8 cellular contexts compared by ENCODE assay signal in the genomic region with DNA sequence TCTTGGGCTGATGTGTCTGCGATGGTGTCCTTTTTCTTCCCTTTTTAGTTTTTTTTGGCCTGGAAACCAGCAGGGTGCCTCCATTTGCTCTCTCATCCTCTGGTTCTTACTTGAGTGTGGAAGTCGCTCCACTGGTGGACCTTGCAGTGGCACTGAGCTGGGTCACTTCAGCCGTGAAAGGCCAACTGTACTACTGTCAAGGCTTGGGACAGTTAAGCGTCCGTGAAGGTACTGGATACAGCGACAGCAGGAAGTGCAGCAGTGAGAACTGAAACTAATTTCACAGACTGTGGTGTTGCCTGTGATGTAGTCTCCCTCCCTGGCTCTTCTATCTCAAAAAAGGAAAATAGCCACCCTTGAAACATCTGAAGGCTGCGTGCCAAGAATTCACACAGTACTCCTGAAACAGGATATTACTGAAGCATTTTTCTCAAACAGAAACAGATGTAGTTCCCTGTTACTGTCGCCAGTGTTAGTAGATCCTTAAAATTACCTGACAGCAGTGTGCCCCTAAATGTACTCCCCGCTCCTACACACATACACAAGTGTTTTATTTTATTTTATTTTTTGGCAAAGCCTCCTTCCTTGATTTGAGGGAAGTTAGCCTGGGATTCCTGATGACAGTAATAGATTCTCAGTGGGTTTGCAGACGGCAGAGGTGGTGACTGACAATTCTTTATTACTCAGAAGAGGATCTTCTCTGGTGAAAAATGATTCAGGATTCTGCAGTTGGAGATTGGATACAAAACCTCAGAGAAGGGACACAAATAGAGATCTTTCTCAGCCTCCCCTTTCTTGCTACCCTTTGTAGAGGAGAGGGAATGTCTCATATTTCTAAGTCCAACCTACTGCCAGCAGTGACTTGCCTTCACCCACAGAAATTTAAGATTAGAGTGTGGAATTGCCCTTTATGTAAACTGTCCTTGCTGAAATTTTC. TPM values are rescaled to one million over a fixed set of nuclear protein-coding genes. Genes with fewer than 3 reads are reported as not detected.
DNase-seq lines count a peak whose midpoint lies in the region; ATAC-seq and TF ChIP-seq lines count a peak whose summit lies in the region.

No MANE protein-coding gene starts in this region.

- H3K9me3 Mint-ChIP-seq in CD8-positive, alpha-beta T cell = no peaks in the 10 kb centered on the region
- H3K9me3 Mint-ChIP-seq in endodermal cell = no peaks in the 10 kb centered on the region

- H3K4me3 ChIP-seq in CD8-positive, alpha-beta T cell (ENCODE audit: low read depth, low read length) = peak overlapping the region; percentile 28
- H3K4me3 ChIP-seq in Panc1 (ENCODE audit: low read depth in 2 of 2, low read length in 2 of 2) (no peak overlapping the region), breast epithelium (peak overlapping the region in 2 of 3 donors; percentile 26 to 57), endodermal cell (ENCODE audit: low read length) (no peak overlapping the region)

- peak; percentile 33 for ATAC-seq in CD8-positive, alpha-beta T cell
- ATAC-seq in HG03354 (IDR thresholded peaks at IDR 0.05; ENCODE audit: poor library complexity, severe bottlenecking, unreplicated experiment) = peak; percentile 63
- no peak for ATAC-seq in Panc1

- WGBS in endodermal cell (ENCODE audit: insufficient coverage in 1 of 2, insufficient read length in 1 of 2), 2 experiments = 89 to 92% methylated on average over 7 to 10 of the region's 10 CpGs

- H3K27me3 Mint-ChIP-seq in CD8-positive, alpha-beta T cell (ENCODE audit: low read depth) = no peaks in the 10 kb centered on the region
- H3K27me3 Mint-ChIP-seq in endodermal cell (ENCODE audit: insufficient read depth) = no peaks in the 10 kb centered on the region

- CTCF ChIA-PET in CD8-positive, alpha-beta T cell (lab: Charles Lee) = interaction anchor here (3.9 kb wide), 1 partner anchor 111 kb away, joined by 13 read pairs; no protein-coding TSS in a partner anchor
- CTCF ChIA-PET in Panc1 (lab: Charles Lee) = no interaction called here

- H3K9ac ChIP-seq in endodermal cell (ENCODE audit: extremely low read depth, low read length, poor library complexity, severe bottlenecking) = no peak overlapping the region

- H3K4me1 Mint-ChIP-seq in CD8-positive, alpha-beta T cell (ENCODE audit: low read depth) = peaks cover 87% of the 10 kb centered on the region
- H3K4me1 Mint-ChIP-seq in endodermal cell = peaks cover 30% of the 10 kb centered on the region

- H3K27ac ChIP-seq in CD8-positive, alpha-beta T cell (ENCODE audit: low read depth, low read length) = peak overlapping the region; percentile 42
- H3K27ac ChIP-seq in Panc1 (ENCODE audit: low read length) (peak overlapping the region; percentile 9; the same call in 1 of the 2 replicates), breast epithelium (peak overlapping the region; percentile 84 to 97), endodermal cell (ENCODE audit: low read depth, low read length) (no peak overlapping the region)

- in situ Hi-C loops in Panc1 (cut with HindIII; ENCODE audit: low pct_unique_long_range_greater_than_20kb, low sequenced_read_pairs) = no loop called here

- no peak for TF ChIP-seq POLR2A in breast epithelium (IDR thresholded peaks at IDR 0.05)

- no peaks in the 10 kb centered on the region for H3K27me3 ChIP-seq in CD8-positive, alpha-beta T cell (ENCODE audit: insufficient read depth, low read length)
- no peaks in the 10 kb centered on the region for H3K27me3 ChIP-seq in Panc1 (ENCODE audit: control insufficient read depth, insufficient read depth, low read length)
- H3K27me3 ChIP-seq in breast epithelium = no peaks in the 10 kb centered on the region
- H3K27me3 ChIP-seq in endodermal cell (ENCODE audit: control insufficient read depth, insufficient read depth, low read length, poor library complexity, severe bottlenecking) = no peaks in the 10 kb centered on the region

- TF ChIP-seq CTCF in CD8-positive, alpha-beta T cell (IDR thresholded peaks at IDR 0.05) = no peak
- TF ChIP-seq CTCF in Panc1 (IDR thresholded peaks at IDR 0.05) = no peak
- peak in 2 of 3 donors; percentile 28 to 40 for TF ChIP-seq CTCF in breast epithelium (IDR thresholded peaks at IDR 0.05)
- TF ChIP-seq CTCF in endodermal cell (conservative IDR thresholded peaks at IDR 0.05) = no peak

- H3K36me3 ChIP-seq in CD8-positive, alpha-beta T cell (ENCODE audit: insufficient read depth, low read length) = no peaks in the 10 kb centered on the region
- no peaks in the 10 kb centered on the region; the same call in 1 of the 2 replicates for H3K36me3 ChIP-seq in Panc1 (ENCODE audit: control insufficient read depth, insufficient read depth, low read length)
- no peaks in the 10 kb centered on the region for H3K36me3 ChIP-seq in breast epithelium
- no peaks in the 10 kb centered on the region for H3K36me3 ChIP-seq in endodermal cell (ENCODE audit: control insufficient read depth, insufficient read depth, low read length)

- no TSS peak for BruUV-seq in Panc1 (replicated peaks; lab: Mats Ljungman, UMichigan)

- H3K9me3 ChIP-seq in CD8-positive, alpha-beta T cell (ENCODE audit: low read length) = no peaks in the 10 kb centered on the region
- no peaks in the 10 kb centered on the region for H3K9me3 ChIP-seq in Panc1 (ENCODE audit: control insufficient read depth, insufficient read depth, low read depth, low read length)
- no peaks in the 10 kb centered on the region for H3K9me3 ChIP-seq in breast epithelium
- no peaks in the 10 kb centered on the region for H3K9me3 ChIP-seq in endodermal cell (ENCODE audit: control insufficient read depth, low read length)

- POLR2A ChIA-PET in CD8-positive, alpha-beta T cell (lab: Charles Lee) = interaction anchor here (0.6 to 5.0 kb wide), 3 partner anchors 9 to 151 kb away, joined by 4 to 38 read pairs (median 5); a partner anchor contains a TSS
- POLR2A ChIA-PET in Panc1 (lab: Charles Lee) = no interaction called here

- H3K4me1 ChIP-seq in CD8-positive, alpha-beta T cell (ENCODE audit: insufficient read depth, low read length) = peaks cover 86% of the 10 kb centered on the region
- no peaks in the 10 kb centered on the region for H3K4me1 ChIP-seq in Panc1 (ENCODE audit: control insufficient read depth, insufficient read depth, low read length)
- peaks cover 17 to 64% of the 10 kb centered on the region in 2 donors for H3K4me1 ChIP-seq in breast epithelium
- H3K4me1 ChIP-seq in endodermal cell (ENCODE audit: control insufficient read depth, insufficient read depth, low read length) = peaks cover 13% of the 10 kb centered on the region

- peak overlapping the region; percentile 100 for H3K27ac Mint-ChIP-seq in CD8-positive, alpha-beta T cell
- H3K27ac Mint-ChIP-seq in endodermal cell = no peak overlapping the region

- intact Hi-C loops in CD8-positive, alpha-beta T cell (cut with DNase I, micrococcal nuclease) = loop anchor here (2.0 to 10.0 kb wide), 3 partner anchors 27 to 1289 kb away; a partner anchor contains a TSS
- intact Hi-C loops in Panc1 (cut with micrococcal nuclease; ENCODE audit: unreplicated experiment) = no loop called here
- intact Hi-C loops in breast epithelium (cut with DNase I; ENCODE audit: low total_unique reads) = loop anchor here (10.0 kb wide), 1 partner anchor 59 kb away; no protein-coding TSS in a partner anchor

- DNase-seq in CD8-positive, alpha-beta T cell = peak in 6 of 7 experiments; percentile 27 to 62 (median 34)
- peak; percentile 36 for DNase-seq in GM19238 (ENCODE audit: insufficient read length, low spot score)
- DNase-seq in Panc1 (ENCODE audit: low read depth, low spot score) = no peak
- peak in 1 of 2 donors; percentile 71 for DNase-seq in breast epithelium (ENCODE audit: low spot score in 2 of 2)
- peak; percentile 42 for DNase-seq in left kidney (ENCODE audit: low read depth, low spot score)
- peak; percentile 80 for DNase-seq in superior temporal gyrus (ENCODE audit: extremely low spot score)
- no peak for DNase-seq in endodermal cell

- peak overlapping the region; percentile 89 for H3K4me3 Mint-ChIP-seq in CD8-positive, alpha-beta T cell
- no peak overlapping the region for H3K4me3 Mint-ChIP-seq in endodermal cell

- H3K36me3 Mint-ChIP-seq in CD8-positive, alpha-beta T cell = peaks cover 5% of the 10 kb centered on the region
- H3K36me3 Mint-ChIP-seq in endodermal cell (ENCODE audit: low read depth) = peaks cover 2% of the 10 kb centered on the region

RNA-seq across cellular contexts. Expression of a gene that starts 4.3 kb away (rescaled TPM):
- total RNA-seq in CD8-positive, alpha-beta T cell = 10 to 100 TPM; 86.4 to 92.2 TPM
- total RNA-seq in Panc1 (2021; ENCODE audit: unreplicated experiment) = 10.9 TPM
- polyA plus RNA-seq in Panc1 (2012; ENCODE audit: insufficient read length) = 6.0 TPM
- total RNA-seq in breast epithelium = 10 to 100 TPM; 30.2 to 55.9 (median 55.7) TPM
- total RNA-seq in endodermal cell = 1 to 10 TPM; 5.7 to 5.9 TPM
- 10.2 TPM for polyA plus RNA-seq in endodermal cell (2013, experiment 1 of 2)
- polyA plus RNA-seq in endodermal cell (2013, experiment 2 of 2) = 8.1 TPM

RNA-seq across cellular contexts. Expression of a gene that starts 41.1 kb away (rescaled TPM):
- not detected for total RNA-seq in CD8-positive, alpha-beta T cell
- total RNA-seq in Panc1 (2021; ENCODE audit: unreplicated experiment) = not detected
- not detected for polyA plus RNA-seq in Panc1 (2012; ENCODE audit: insufficient read length)
- total RNA-seq in breast epithelium = under 1 TPM in 2 of 3 donors, not detected in 1; 0.29 to 0.33 TPM
- 1 to 10 TPM; 4.0 to 5.8 TPM for total RNA-seq in endodermal cell
- polyA plus RNA-seq in endodermal cell (2013, experiment 1 of 2) = 3.3 TPM
- 3.1 TPM for polyA plus RNA-seq in endodermal cell (2013, experiment 2 of 2)

Comparison
In these comparisons a context has a peak if more than half of its experiments do, and no peak if none do; other contexts are left out.
1. DNase-seq: peak in CD8-positive, alpha-beta T cell (6 of 7), GM19238 (single experiment), left kidney (single experiment) and superior temporal gyrus (single experiment); none in Panc1 (single experiment) and endodermal cell (single experiment).
2. H3K4me3 ChIP-seq: peak in CD8-positive, alpha-beta T cell (single experiment) and breast epithelium (2 of 3); none in Panc1 (0 of 2) and endodermal cell (single experiment).
3. CTCF ChIP-seq: peak in breast epithelium (2 of 3); none in CD8-positive, alpha-beta T cell (single experiment), Panc1 (single experiment) and endodermal cell (single experiment).